ENCODE assay signal across 15 cellular contexts in genomic region chr2:8644605-8645175, GRCh38. TPM values are rescaled to one million over a fixed set of nuclear protein-coding genes. Genes with fewer than 3 reads are reported as not detected.
DNase-seq lines count a peak whose midpoint lies in the region; ATAC-seq and TF ChIP-seq lines count a peak whose summit lies in the region.
"Had no signal": no experiment of that assay in that cellular context is flagged by ENCODE, and none has a peak within 500 bp of the region (broad histone marks: within the 10 kb centered on the region; RNA-seq: fewer than 3 reads in every experiment).

No MANE protein-coding gene starts in this region.

- H3K27ac Mint-ChIP-seq in activated naive CD4-positive, alpha-beta T cell treated with anti-CD3 and anti-CD28 coated beads for 36 hours = no peak overlapping the region
- H3K27ac Mint-ChIP-seq: activated CD4-positive, alpha-beta T cell treated with anti-CD3 and anti-CD28 coated beads for 36 hours had no signal

- no peaks in the 10 kb centered on the region for H3K4me1 Mint-ChIP-seq in activated naive CD4-positive, alpha-beta T cell treated with anti-CD3 and anti-CD28 coated beads for 36 hours (ENCODE audit: low read depth)
- H3K4me1 Mint-ChIP-seq: activated CD4-positive, alpha-beta T cell treated with anti-CD3 and anti-CD28 coated beads for 36 hours; activated naive CD4-positive, alpha-beta T cell treated with anti-CD3 and anti-CD28 coated beads, Interleukin-2, amount 50 U/mL, for 24 hours had no signal

- no peak overlapping the region for H3K4me3 ChIP-seq in upper lobe of left lung
- H3K4me3 ChIP-seq: thoracic aorta had no signal

- 64 to 78% methylated on average over 4 to 19 of the region's 19 CpGs for WGBS in upper lobe of left lung, 2 donors

- intact Hi-C loops in activated naive CD4-positive, alpha-beta T cell treated with anti-CD3 and anti-CD28 coated beads for 36 hours (cut with micrococcal nuclease) = no loop called here

- no peak overlapping the region for H3K4me3 Mint-ChIP-seq in activated naive CD4-positive, alpha-beta T cell treated with anti-CD3 and anti-CD28 coated beads for 36 hours
- H3K4me3 Mint-ChIP-seq: activated CD4-positive, alpha-beta T cell treated with anti-CD3 and anti-CD28 coated beads for 36 hours; activated naive CD4-positive, alpha-beta T cell treated with anti-CD3 and anti-CD28 coated beads, Interleukin-2, amount 50 U/mL, for 24 hours had no signal

- CTCF ChIA-PET in activated naive CD4-positive, alpha-beta T cell treated with anti-CD3 and anti-CD28 coated beads for 36 hours (lab: Charles Lee) = interaction anchor here (0.8 kb wide), 1 partner anchor 99 kb away, joined by 4 read pairs; no protein-coding TSS in a partner anchor

- peak; percentile 28 to 62 for ATAC-seq in upper lobe of left lung (ENCODE audit: low FRiP score in 2 of 2)
- no peak for ATAC-seq in GM19455 (IDR thresholded peaks at IDR 0.05; ENCODE audit: unreplicated experiment)
- ATAC-seq in HG03108 (IDR thresholded peaks at IDR 0.05; ENCODE audit: unreplicated experiment) = no peak
- ATAC-seq: activated CD4-positive, alpha-beta T cell treated with anti-CD3 and anti-CD28 coated beads for 36 hours had no signal

- TF ChIP-seq POLR2A in upper lobe of left lung (IDR thresholded peaks at IDR 0.05) = no peak

- H3K36me3 Mint-ChIP-seq in activated naive CD4-positive, alpha-beta T cell treated with anti-CD3 and anti-CD28 coated beads for 36 hours (ENCODE audit: low read depth) = no peaks in the 10 kb centered on the region

- no peak for TF ChIP-seq EP300 in upper lobe of left lung (IDR thresholded peaks at IDR 0.05)

- peak overlapping the region in 1 of 4 donors; percentile 56 for H3K27ac ChIP-seq in upper lobe of left lung
- H3K27ac ChIP-seq: thoracic aorta had no signal

- H3K27me3 ChIP-seq in upper lobe of left lung = no peaks in the 10 kb centered on the region

- DNase-seq in activated naive CD4-positive, alpha-beta T cell treated with Interleukin-2 at 50 U/mL for 16 hours = peak; percentile 9
- no peak for DNase-seq in activated naive CD4-positive, alpha-beta T cell treated with anti-CD3 and anti-CD28 coated beads for 36 hours
- DNase-seq in UCSD-AML1 (lab: John Stamatoyannopoulos, UW; ENCODE audit: unreplicated experiment) (peak; percentile 69), iPS-NIHi7 (ENCODE audit: extremely low spot score) (peak; percentile 73), upper lobe of left lung (peak; percentile 78 to 87), hepatic stellate cell (ENCODE audit: low spot score) (no peak)
- DNase-seq: activated CD4-positive, alpha-beta T cell treated with anti-CD3 and anti-CD28 coated beads for 36 hours; effector CD8-positive, alpha-beta T cell; HCEC 1CT; NCI-H1694 treated with DMSO at 0.1 percent for 48 hours; SHP77 had no signal

- H3K9me3 Mint-ChIP-seq in activated naive CD4-positive, alpha-beta T cell treated with anti-CD3 and anti-CD28 coated beads for 36 hours = peaks cover 3% of the 10 kb centered on the region
- H3K9me3 Mint-ChIP-seq: activated naive CD4-positive, alpha-beta T cell treated with anti-CD3 and anti-CD28 coated beads, Interleukin-2, amount 50 U/mL, for 24 hours had no signal

- H3K36me3 ChIP-seq in upper lobe of left lung = no peaks in the 10 kb centered on the region
- H3K36me3 ChIP-seq: thoracic aorta had no signal

- peaks cover 0 to 9% (median 3%) of the 10 kb centered on the region in 4 donors for H3K4me1 ChIP-seq in upper lobe of left lung

- TF ChIP-seq CTCF in upper lobe of left lung (IDR thresholded peaks at IDR 0.05) = peak in 2 of 6 experiments; percentile 44 to 46

- no peaks in the 10 kb centered on the region for H3K27me3 Mint-ChIP-seq in activated naive CD4-positive, alpha-beta T cell treated with anti-CD3 and anti-CD28 coated beads for 36 hours (ENCODE audit: low read depth)
- H3K27me3 Mint-ChIP-seq: activated CD4-positive, alpha-beta T cell treated with anti-CD3 and anti-CD28 coated beads for 36 hours; activated naive CD4-positive, alpha-beta T cell treated with anti-CD3 and anti-CD28 coated beads, Interleukin-2, amount 50 U/mL, for 24 hours had no signal

- no peaks in the 10 kb centered on the region for H3K9me3 ChIP-seq in upper lobe of left lung
- H3K9me3 ChIP-seq: thoracic aorta had no signal

RNA-seq across cellular contexts. Expression of gene ID2, which starts 37.2 kb away (rescaled TPM):
- 10 to 100 TPM; 73.9 to 81.9 TPM for total RNA-seq in activated naive CD4-positive, alpha-beta T cell treated with anti-CD3 and anti-CD28 coated beads for 36 hours
- total RNA-seq in upper lobe of left lung = 100 to 1,000 TPM in 3 of 6 donors, 10 to 100 TPM in 3; 85.4 to 175 (median 110) TPM

Comparison
In these comparisons a context has a peak if more than half of its experiments do, and no peak if none do; other contexts are left out.
1. DNase-seq: peak in activated naive CD4-positive, alpha-beta T cell treated with Interleukin-2 at 50 U/mL for 16 hours (single experiment), UCSD-AML1 (single experiment), iPS-NIHi7 (single experiment) and upper lobe of left lung (2 of 2); none in activated naive CD4-positive, alpha-beta T cell treated with anti-CD3 and anti-CD28 coated beads for 36 hours (single experiment) and hepatic stellate cell (single experiment).
2. ATAC-seq: peak in upper lobe of left lung (2 of 2); none in GM19455 (single experiment) and HG03108 (single experiment).